ENCODE assay signal across 7 cellular contexts in the genomic region with DNA sequence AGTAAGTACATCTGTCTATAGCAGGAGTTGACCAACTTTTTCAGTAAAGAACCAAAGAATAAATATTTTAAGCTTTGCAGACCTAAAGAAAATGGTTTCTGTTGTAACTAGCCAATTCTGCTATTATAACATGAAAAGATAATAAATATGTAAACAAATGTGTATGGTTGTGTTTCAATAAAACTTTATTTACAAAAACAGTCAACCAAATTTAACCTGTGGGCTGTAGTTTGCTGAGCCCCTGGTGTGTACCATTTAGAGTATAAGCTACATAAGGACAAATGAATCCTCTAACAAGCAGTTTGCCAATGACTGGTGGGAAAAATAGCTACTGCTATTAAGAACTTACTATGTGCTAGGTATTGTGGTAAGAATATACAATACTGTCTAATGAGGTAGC.
"Had no signal": no experiment of that assay in that cellular context is flagged by ENCODE, and none has a peak within 500 bp of the region (broad histone marks: within the 10 kb centered on the region; RNA-seq: fewer than 3 reads in every experiment).

No MANE protein-coding gene starts in this region.

- FAIRE-seq: G401.6, GM12891, GM12892, GM18507, GM19239 had no signal

- DNase-seq: GDM1, GF-D8 had no signal
